ENCODE assay signal across 13 cellular contexts in genomic region chr22:37418627-37419369, GRCh38. TPM values are rescaled to one million over a fixed set of nuclear protein-coding genes. Genes with fewer than 3 reads are reported as not detected.
DNase-seq lines count a peak whose midpoint lies in the region; ATAC-seq, FAIRE-seq and TF ChIP-seq lines count a peak whose summit lies in the region.
"Had no signal": no experiment of that assay in that cellular context is flagged by ENCODE, and none has a peak within 500 bp of the region (broad histone marks: within the 10 kb centered on the region; RNA-seq: fewer than 3 reads in every experiment).

No MANE protein-coding gene starts in this region.

- no peaks in the 10 kb centered on the region for H3K27me3 Mint-ChIP-seq in Caco-2 (ENCODE audit: insufficient read depth, unreplicated experiment)
- peaks cover 41 to 56% of the 10 kb centered on the region in 2 donors for H3K27me3 Mint-ChIP-seq in natural killer cell treated with Interleukin-12 subunit alpha and Interleukin-12 subunit beta and Interleukin-15 and Interleukin-18, amount 100 ng/mL, for 72 hours

- no peak overlapping the region for H3K4me3 ChIP-seq in Caco-2 (ENCODE audit: low read depth, low read length)
- no peak overlapping the region for H3K4me3 ChIP-seq in bronchial epithelial cell (ENCODE audit: low read depth, low read length)

- BruUV-seq in Caco-2 (replicated peaks; lab: Mats Ljungman, UMichigan) = no TSS peak

- H3K27ac Mint-ChIP-seq in Caco-2 (ENCODE audit: unreplicated experiment) = no peak overlapping the region
- H3K27ac Mint-ChIP-seq in natural killer cell treated with Interleukin-12 subunit alpha and Interleukin-12 subunit beta and Interleukin-15 and Interleukin-18, amount 100 ng/mL, for 72 hours = peak overlapping the region in 1 of 2 donors; percentile 47

- H3K4me1 ChIP-seq in Caco-2 = no peaks in the 10 kb centered on the region

- CTCF ChIA-PET in Caco-2 (lab: Charles Lee) = no interaction called here

- no peak for ATAC-seq in natural killer cell treated with Interleukin-12 subunit alpha and Interleukin-12 subunit beta and Interleukin-15 and Interleukin-18, amount 100 ng/mL, for 72 hours
- ATAC-seq in HG02610 (IDR thresholded peaks at IDR 0.05; ENCODE audit: unreplicated experiment) (no peak), GM18502 (IDR thresholded peaks at IDR 0.05; ENCODE audit: poor library complexity, unreplicated experiment) (no peak)

- H3K36me3 Mint-ChIP-seq in Caco-2 (ENCODE audit: insufficient read depth, unreplicated experiment) = no peaks in the 10 kb centered on the region
- no peaks in the 10 kb centered on the region for H3K36me3 Mint-ChIP-seq in natural killer cell treated with Interleukin-12 subunit alpha and Interleukin-12 subunit beta and Interleukin-15 and Interleukin-18, amount 100 ng/mL, for 72 hours

- intact Hi-C loops in Caco-2 (cut with micrococcal nuclease; ENCODE audit: unreplicated experiment) = no loop called here

- H3K9me3 ChIP-seq in Caco-2 = no peaks in the 10 kb centered on the region

- H3K9me3 Mint-ChIP-seq in Caco-2 (ENCODE audit: unreplicated experiment) = no peaks in the 10 kb centered on the region
- H3K9me3 Mint-ChIP-seq in natural killer cell treated with Interleukin-12 subunit alpha and Interleukin-12 subunit beta and Interleukin-15 and Interleukin-18, amount 100 ng/mL, for 72 hours = no peaks in the 10 kb centered on the region

- POLR2A ChIA-PET in Caco-2 (lab: Charles Lee) = no interaction called here

- H3K36me3 ChIP-seq in Caco-2 (ENCODE audit: control insufficient read depth, insufficient read depth, low read length) (no peaks in the 10 kb centered on the region), bronchial epithelial cell (ENCODE audit: control insufficient read depth, insufficient read depth, low read length) (no peaks in the 10 kb centered on the region)

- TF ChIP-seq CTCF in Caco-2 (IDR thresholded peaks at IDR 0.05; ENCODE audit: insufficient read depth in 1 of 2, low read depth in 1 of 2, low read length in 1 of 2, severe bottlenecking in 1 of 2, unreplicated experiment in 1 of 2) (no peak), bronchial epithelial cell (IDR thresholded peaks at IDR 0.05; ENCODE audit: insufficient read depth, low read length, severe bottlenecking) (no peak)

- no peaks in the 10 kb centered on the region for H3K27me3 ChIP-seq in Caco-2 (replicated peaks; ENCODE audit: control insufficient read depth, insufficient read depth, low read length)
- H3K27me3 ChIP-seq in bronchial epithelial cell (ENCODE audit: control insufficient read depth, insufficient read depth, low read length) = no peaks in the 10 kb centered on the region

- DNase-seq in Caco-2 (no peak), NCI-H2029 (lab: John Stamatoyannopoulos, UW) (peak; percentile 24), bronchial epithelial cell (ENCODE audit: low read depth) (peak; percentile 41), Ammon's horn (ENCODE audit: low spot score) (no peak)
- no peak for DNase-seq in natural killer cell treated with Interleukin-12 subunit alpha and Interleukin-12 subunit beta and Interleukin-15 and Interleukin-18, amount 100 ng/mL, for 72 hours (ENCODE audit: low spot score)
- DNase-seq in stimulated activated CD4-positive, alpha-beta T cell treated with anti-CD3 and anti-CD28 coated beads, Interleukin-1b, Interleukin-23, amount 100 ng/mL, for 48 hours = no peak
- DNase-seq: activated CD4-positive, CD25-positive, alpha-beta regulatory T cell; DMS 273 treated with DMSO at 0.1 percent for 48 hours; effector memory CD4-positive, alpha-beta T cell; NCI-H510A; SIG-M5 had no signal

- H3K4me1 Mint-ChIP-seq in Caco-2 (ENCODE audit: low read depth, unreplicated experiment) = no peaks in the 10 kb centered on the region
- H3K4me1 Mint-ChIP-seq in natural killer cell treated with Interleukin-12 subunit alpha and Interleukin-12 subunit beta and Interleukin-15 and Interleukin-18, amount 100 ng/mL, for 72 hours (ENCODE audit: low read depth in 2 of 2) = peaks cover 29 to 31% of the 10 kb centered on the region in 2 donors

- peak; percentile 68 for FAIRE-seq in bronchial epithelial cell (lab: Jason Lieb, UNC)

- peak overlapping the region; percentile 82 for H3K4me3 Mint-ChIP-seq in Caco-2 (ENCODE audit: unreplicated experiment)
- H3K4me3 Mint-ChIP-seq in natural killer cell treated with Interleukin-12 subunit alpha and Interleukin-12 subunit beta and Interleukin-15 and Interleukin-18, amount 100 ng/mL, for 72 hours = peak overlapping the region; percentile 75

RNA-seq across cellular contexts. Expression of gene ELFN2, which starts 8.5 kb away (rescaled TPM):
- total RNA-seq in Caco-2 (2022) (4.0 and 4.6 TPM in 2 replicates), bronchial epithelial cell (0.26 and 0.51 TPM in 2 replicates)
- total RNA-seq in natural killer cell treated with Interleukin-12 subunit alpha and Interleukin-12 subunit beta and Interleukin-15 and Interleukin-18, amount 100 ng/mL, for 72 hours = under 1 TPM in 1 of 2 donors, not detected in 1; 0.40 TPM

Comparison
In these comparisons a context has a peak if more than half of its experiments do, and no peak if none do; other contexts are left out.
1. DNase-seq: peak in NCI-H2029 (single experiment) and bronchial epithelial cell (single experiment); none in Caco-2 (0 of 2), natural killer cell treated with Interleukin-12 subunit alpha and Interleukin-12 subunit beta and Interleukin-15 and Interleukin-18, amount 100 ng/mL, for 72 hours (single experiment), Ammon's horn (single experiment) and stimulated activated CD4-positive, alpha-beta T cell treated with anti-CD3 and anti-CD28 coated beads, Interleukin-1b, Interleukin-23, amount 100 ng/mL, for 48 hours (single experiment).